In the genomic region with DNA sequence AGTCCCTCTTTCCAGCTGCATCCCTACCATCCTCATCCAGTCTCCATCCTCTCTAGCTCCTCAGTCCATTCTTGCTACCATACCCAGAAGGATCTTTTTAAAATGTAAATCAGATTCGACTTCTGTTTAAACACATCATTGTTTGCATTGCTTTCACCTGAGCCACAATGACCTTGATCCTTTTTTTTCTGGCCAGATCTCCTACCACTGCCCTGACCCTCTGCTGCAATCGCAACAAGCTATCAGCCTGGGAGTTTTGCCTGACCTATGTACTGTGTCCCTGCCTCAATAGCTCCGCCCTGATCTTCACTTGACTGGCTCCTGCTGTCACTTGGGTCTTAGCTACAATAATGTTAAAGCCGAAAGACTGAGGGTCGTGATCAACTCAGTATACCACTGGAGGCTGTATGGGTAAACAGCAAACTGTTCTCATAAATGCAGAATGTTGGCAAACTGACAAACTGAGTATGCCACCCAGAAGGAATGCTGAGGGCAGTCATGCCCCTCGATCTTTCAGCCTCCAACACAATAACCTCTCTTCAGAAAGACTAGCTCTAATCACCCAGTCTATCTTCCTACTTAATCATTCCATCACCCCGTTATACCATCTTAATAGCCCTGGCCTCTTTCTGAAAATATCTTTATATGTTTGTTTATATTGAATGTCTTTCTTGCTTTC, we compare ENCODE assay signal across 13 cellular contexts. TPM values are rescaled to one million over a fixed set of nuclear protein-coding genes. Genes with fewer than 3 reads are reported as not detected.
DNase-seq lines count a peak whose midpoint lies in the region; ATAC-seq and TF ChIP-seq lines count a peak whose summit lies in the region.
"Had no signal": no experiment of that assay in that cellular context is flagged by ENCODE, and none has a peak within 500 bp of the region (broad histone marks: within the 10 kb centered on the region; RNA-seq: fewer than 3 reads in every experiment).

No MANE protein-coding gene starts in this region.

- H3K9me2 ChIP-seq in OCI-LY1 (ENCODE audit: low read depth, low read length) = no peaks in the 10 kb centered on the region

- no peak for TF ChIP-seq CTCF in OCI-LY1 (IDR thresholded peaks at IDR 0.05; ENCODE audit: low read length)
- TF ChIP-seq CTCF in parathyroid adenoma (IDR thresholded peaks at IDR 0.05) = no peak

- H3K9ac ChIP-seq in OCI-LY1 (ENCODE audit: low read length) (no peak overlapping the region), parathyroid adenoma (no peak overlapping the region)
- H3K9ac ChIP-seq: BLaER1 had no signal

- peak overlapping the region; percentile 32; the same call in 1 of the 2 replicates for H2AFZ ChIP-seq in OCI-LY1 (ENCODE audit: low read length)
- peak overlapping the region; percentile 42 for H2AFZ ChIP-seq in parathyroid adenoma

- no peak for ATAC-seq in HG03095 (IDR thresholded peaks at IDR 0.05; ENCODE audit: unreplicated experiment)
- ATAC-seq: activated CD8-positive, alpha-beta memory T cell treated with anti-CD3 and anti-CD28 coated beads, Interleukin-2, amount 10 ng/mL, durations not matched to agents 7 days and 5 days had no signal

- H4K20me1 ChIP-seq in OCI-LY1 (ENCODE audit: insufficient read depth, low read length) = no peaks in the 10 kb centered on the region
- H4K20me1 ChIP-seq: BLaER1 had no signal

- H3K4me3 ChIP-seq in H7 (ENCODE audit: insufficient read depth, low read depth, low read length) (no peak overlapping the region), OCI-LY1 (ENCODE audit: low read depth, low read length, poor library complexity, severe bottlenecking) (no peak overlapping the region), parathyroid adenoma (ENCODE audit: low read depth, low read length) (no peak overlapping the region)
- H3K4me3 ChIP-seq: BLaER1, ovary, stomach had no signal

- H3K27ac ChIP-seq in OCI-LY1 (ENCODE audit: low read depth, low read length, poor library complexity, severe bottlenecking) = no peak overlapping the region
- H3K27ac ChIP-seq in parathyroid adenoma = no peak overlapping the region
- H3K27ac ChIP-seq: BLaER1, ovary had no signal

- H3K27me3 ChIP-seq in H7 (ENCODE audit: control insufficient read depth, insufficient read depth, low read length) (no peaks in the 10 kb centered on the region; the same call in 1 of the 2 replicates), OCI-LY1 (ENCODE audit: insufficient read depth, low read length) (no peaks in the 10 kb centered on the region), parathyroid adenoma (ENCODE audit: control insufficient read depth, insufficient read depth, low read length) (no peaks in the 10 kb centered on the region)
- H3K27me3 ChIP-seq: BLaER1, ovary, stomach had no signal

- no peaks in the 10 kb centered on the region for H3F3A ChIP-seq in OCI-LY1 (ENCODE audit: insufficient read depth, low read length)

- H3K36me3 ChIP-seq in H7 (replicated peaks; ENCODE audit: control insufficient read depth, insufficient read depth, low read length) = no peaks in the 10 kb centered on the region
- H3K36me3 ChIP-seq in OCI-LY1 (ENCODE audit: insufficient read depth, low read length) = no peaks in the 10 kb centered on the region
- no peaks in the 10 kb centered on the region for H3K36me3 ChIP-seq in parathyroid adenoma (ENCODE audit: control insufficient read depth, insufficient read depth, low read length)
- H3K36me3 ChIP-seq: ovary, stomach had no signal

- H3K4me1 ChIP-seq in OCI-LY1 (ENCODE audit: insufficient read depth, low read length, severe bottlenecking) (peaks cover 17% of the 10 kb centered on the region), parathyroid adenoma (peaks cover 26% of the 10 kb centered on the region)

- no peaks in the 10 kb centered on the region for H3K9me3 ChIP-seq in OCI-LY1 (ENCODE audit: low read length)
- no peaks in the 10 kb centered on the region for H3K9me3 ChIP-seq in parathyroid adenoma (ENCODE audit: control insufficient read depth, low read length)
- H3K9me3 ChIP-seq: BLaER1, ovary, stomach had no signal

- H3K79me2 ChIP-seq in OCI-LY1 (ENCODE audit: insufficient read depth, low read length) = no peaks in the 10 kb centered on the region
- no peaks in the 10 kb centered on the region for H3K79me2 ChIP-seq in parathyroid adenoma

- peak; percentile 35 for DNase-seq in H7
- peak; percentile 29 for DNase-seq in iPS-NIHi7 (ENCODE audit: extremely low spot score)
- no peak for DNase-seq in activated effector memory CD4-positive, alpha-beta T cell treated with Interleukin-2 at 50 U/mL for 16 hours
- DNase-seq in activated CD8-positive, alpha-beta memory T cell treated with anti-CD3 and anti-CD28 coated beads for 24 hours = no peak
- DNase-seq: activated CD8-positive, alpha-beta memory T cell treated with anti-CD3 and anti-CD28 coated beads, Interleukin-2, amount 10 ng/mL, durations not matched to agents 7 days and 5 days; mammary epithelial cell; NCI-H1048; ovary; stomach had no signal

- no peak overlapping the region for H3K4me2 ChIP-seq in OCI-LY1 (ENCODE audit: low read length)
- no peak overlapping the region for H3K4me2 ChIP-seq in parathyroid adenoma (ENCODE audit: low read length)
- H3K4me2 ChIP-seq: BLaER1 had no signal

RNA-seq across cellular contexts. Expression of gene RBM43, which starts 2.6 kb away (rescaled TPM):
- total RNA-seq in H7 (2014; rRNA removed; shearing (Covaris generic)) = 0.59 and 4.1 TPM in 2 replicates

RNA-seq across cellular contexts. Expression of gene NMI, which starts 25.2 kb away (rescaled TPM):
- 2.0 and 2.8 TPM in 2 replicates for total RNA-seq in H7 (2014; rRNA removed; shearing (Covaris generic))

Comparison
In these comparisons a context has a peak if more than half of its experiments do, and no peak if none do; other contexts are left out.
1. DNase-seq: peak in H7 (single experiment) and iPS-NIHi7 (single experiment); none in activated effector memory CD4-positive, alpha-beta T cell treated with Interleukin-2 at 50 U/mL for 16 hours (single experiment) and activated CD8-positive, alpha-beta memory T cell treated with anti-CD3 and anti-CD28 coated beads for 24 hours (single experiment).